1 cellular context compared by ENCODE assay signal in genomic region chr20:3408251-3408637, GRCh38.
TF ChIP-seq lines count a peak whose summit lies in the region.

No MANE protein-coding gene starts in this region.

TF ChIP-seq in HepG2, 621 proteins besides CTCF, POLR2A, EP300 and RAD21 (continued from another document and continues in another):
- no peak for TF ChIP-seq NONO (IDR thresholded peaks at IDR 0.05)
- no peak for TF ChIP-seq NONO (CRISPR knock-in tag; conservative IDR thresholded peaks at IDR 0.05)
- TF ChIP-seq, protein P1, sequence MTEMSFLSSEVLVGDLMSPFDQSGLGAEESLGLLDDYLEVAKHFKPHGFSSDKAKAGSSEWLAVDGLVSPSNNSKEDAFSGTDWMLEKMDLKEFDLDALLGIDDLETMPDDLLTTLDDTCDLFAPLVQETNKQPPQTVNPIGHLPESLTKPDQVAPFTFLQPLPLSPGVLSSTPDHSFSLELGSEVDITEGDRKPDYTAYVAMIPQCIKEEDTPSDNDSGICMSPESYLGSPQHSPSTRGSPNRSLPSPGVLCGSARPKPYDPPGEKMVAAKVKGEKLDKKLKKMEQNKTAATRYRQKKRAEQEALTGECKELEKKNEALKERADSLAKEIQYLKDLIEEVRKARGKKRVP (CRISPR knock-in tag; IDR thresholded peaks at IDR 0.05): no peak
- TF ChIP-seq ZNF234 (CRISPR knock-in tag; conservative IDR thresholded peaks at IDR 0.05): no peak
- no peak for TF ChIP-seq ZNF274 (CRISPR knock-in tag; IDR thresholded peaks at IDR 0.05)
- TF ChIP-seq PHF21A (CRISPR knock-in tag; IDR thresholded peaks at IDR 0.05): no peak
- no peak; the same call in 1 of the 2 replicates for TF ChIP-seq ZNF331 (CRISPR knock-in tag; IDR thresholded peaks at IDR 0.05)
- 0 out of 2 replicates have a peak, but pooled peaks have one; percentile 31 for TF ChIP-seq THAP11 (CRISPR knock-in tag; IDR thresholded peaks at IDR 0.05)
- no peak for TF ChIP-seq ZBTB33 (CRISPR knock-in tag; IDR thresholded peaks at IDR 0.05)
- TF ChIP-seq ZNF614 (CRISPR knock-in tag; IDR thresholded peaks at IDR 0.05; ENCODE audit: borderline replicate concordance): no peak
- TF ChIP-seq DNMT1 (CRISPR knock-in tag; IDR thresholded peaks at IDR 0.05): no peak
- peak; percentile 60; the same call in 1 of the 2 replicates for TF ChIP-seq DMAP1 (CRISPR knock-in tag; IDR thresholded peaks at IDR 0.05)
- no peak for TF ChIP-seq PREB (CRISPR knock-in tag; IDR thresholded peaks at IDR 0.05)
- TF ChIP-seq, protein P2, sequence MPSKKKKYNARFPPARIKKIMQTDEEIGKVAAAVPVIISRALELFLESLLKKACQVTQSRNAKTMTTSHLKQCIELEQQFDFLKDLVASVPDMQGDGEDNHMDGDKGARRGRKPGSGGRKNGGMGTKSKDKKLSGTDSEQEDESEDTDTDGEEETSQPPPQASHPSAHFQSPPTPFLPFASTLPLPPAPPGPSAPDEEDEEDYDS (CRISPR knock-in tag; IDR thresholded peaks at IDR 0.05): no peak
- TF ChIP-seq ZNF720 (CRISPR knock-in tag; IDR thresholded peaks at IDR 0.05): 0 out of 2 replicates have a peak, but pooled peaks have one; percentile 78
- TF ChIP-seq ZNF773 (CRISPR knock-in tag; IDR thresholded peaks at IDR 0.05; ENCODE audit: borderline replicate concordance): no peak
- TF ChIP-seq NFIB (CRISPR knock-in tag; IDR thresholded peaks at IDR 0.05; ENCODE audit: borderline replicate concordance): 0 out of 2 replicates have a peak, but pooled peaks have one; percentile 21
- no peak for TF ChIP-seq ZNF563 (CRISPR knock-in tag; IDR thresholded peaks at IDR 0.05)
- no peak for TF ChIP-seq ARNT (IDR thresholded peaks at IDR 0.05)
- no peak for TF ChIP-seq SATB2 (CRISPR knock-in tag; IDR thresholded peaks at IDR 0.05)
- no peak for TF ChIP-seq ZNF382 (CRISPR knock-in tag; IDR thresholded peaks at IDR 0.05; ENCODE audit: borderline replicate concordance)
- TF ChIP-seq ZBTB8A (CRISPR knock-in tag; IDR thresholded peaks at IDR 0.05; ENCODE audit: borderline replicate concordance, low read depth): no peak
- no peak for TF ChIP-seq ZSCAN9 (CRISPR knock-in tag; IDR thresholded peaks at IDR 0.05; ENCODE audit: borderline replicate concordance)
- TF ChIP-seq MIXL1 (CRISPR knock-in tag; IDR thresholded peaks at IDR 0.05): peak; percentile 38; the same call in 1 of the 2 replicates
- TF ChIP-seq, protein P3, sequence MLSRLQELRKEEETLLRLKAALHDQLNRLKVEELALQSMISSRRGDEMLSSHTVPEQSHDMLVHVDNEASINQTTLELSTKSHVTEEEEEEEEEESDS (CRISPR knock-in tag; IDR thresholded peaks at IDR 0.05; ENCODE audit: borderline replicate concordance): peak; percentile 28; the same call in 1 of the 2 replicates
- TF ChIP-seq ZNF766 (CRISPR knock-in tag; IDR thresholded peaks at IDR 0.05; ENCODE audit: borderline replicate concordance): no peak
- no peak for TF ChIP-seq MXD3 (CRISPR knock-in tag; IDR thresholded peaks at IDR 0.05)
- TF ChIP-seq ATRX (CRISPR knock-in tag; IDR thresholded peaks at IDR 0.05; ENCODE audit: borderline replicate concordance): no peak
- TF ChIP-seq, protein P4, sequence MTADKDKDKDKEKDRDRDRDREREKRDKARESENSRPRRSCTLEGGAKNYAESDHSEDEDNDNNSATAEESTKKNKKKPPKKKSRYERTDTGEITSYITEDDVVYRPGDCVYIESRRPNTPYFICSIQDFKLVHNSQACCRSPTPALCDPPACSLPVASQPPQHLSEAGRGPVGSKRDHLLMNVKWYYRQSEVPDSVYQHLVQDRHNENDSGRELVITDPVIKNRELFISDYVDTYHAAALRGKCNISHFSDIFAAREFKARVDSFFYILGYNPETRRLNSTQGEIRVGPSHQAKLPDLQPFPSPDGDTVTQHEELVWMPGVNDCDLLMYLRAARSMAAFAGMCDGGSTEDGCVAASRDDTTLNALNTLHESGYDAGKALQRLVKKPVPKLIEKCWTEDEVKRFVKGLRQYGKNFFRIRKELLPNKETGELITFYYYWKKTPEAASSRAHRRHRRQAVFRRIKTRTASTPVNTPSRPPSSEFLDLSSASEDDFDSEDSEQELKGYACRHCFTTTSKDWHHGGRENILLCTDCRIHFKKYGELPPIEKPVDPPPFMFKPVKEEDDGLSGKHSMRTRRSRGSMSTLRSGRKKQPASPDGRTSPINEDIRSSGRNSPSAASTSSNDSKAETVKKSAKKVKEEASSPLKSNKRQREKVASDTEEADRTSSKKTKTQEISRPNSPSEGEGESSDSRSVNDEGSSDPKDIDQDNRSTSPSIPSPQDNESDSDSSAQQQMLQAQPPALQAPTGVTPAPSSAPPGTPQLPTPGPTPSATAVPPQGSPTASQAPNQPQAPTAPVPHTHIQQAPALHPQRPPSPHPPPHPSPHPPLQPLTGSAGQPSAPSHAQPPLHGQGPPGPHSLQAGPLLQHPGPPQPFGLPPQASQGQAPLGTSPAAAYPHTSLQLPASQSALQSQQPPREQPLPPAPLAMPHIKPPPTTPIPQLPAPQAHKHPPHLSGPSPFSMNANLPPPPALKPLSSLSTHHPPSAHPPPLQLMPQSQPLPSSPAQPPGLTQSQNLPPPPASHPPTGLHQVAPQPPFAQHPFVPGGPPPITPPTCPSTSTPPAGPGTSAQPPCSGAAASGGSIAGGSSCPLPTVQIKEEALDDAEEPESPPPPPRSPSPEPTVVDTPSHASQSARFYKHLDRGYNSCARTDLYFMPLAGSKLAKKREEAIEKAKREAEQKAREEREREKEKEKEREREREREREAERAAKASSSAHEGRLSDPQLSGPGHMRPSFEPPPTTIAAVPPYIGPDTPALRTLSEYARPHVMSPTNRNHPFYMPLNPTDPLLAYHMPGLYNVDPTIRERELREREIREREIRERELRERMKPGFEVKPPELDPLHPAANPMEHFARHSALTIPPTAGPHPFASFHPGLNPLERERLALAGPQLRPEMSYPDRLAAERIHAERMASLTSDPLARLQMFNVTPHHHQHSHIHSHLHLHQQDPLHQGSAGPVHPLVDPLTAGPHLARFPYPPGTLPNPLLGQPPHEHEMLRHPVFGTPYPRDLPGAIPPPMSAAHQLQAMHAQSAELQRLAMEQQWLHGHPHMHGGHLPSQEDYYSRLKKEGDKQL (CRISPR knock-in tag; IDR thresholded peaks at IDR 0.05; ENCODE audit: low read depth): no peak
- TF ChIP-seq ZNF451 (CRISPR knock-in tag; IDR thresholded peaks at IDR 0.05): no peak
- TF ChIP-seq SRSF9 (IDR thresholded peaks at IDR 0.05; ENCODE audit: borderline replicate concordance, insufficient read depth, low read depth, low read length, poor library complexity, severe bottlenecking): no peak
- no peak for TF ChIP-seq ZNF598 (CRISPR knock-in tag; IDR thresholded peaks at IDR 0.05; ENCODE audit: borderline replicate concordance)
- TF ChIP-seq STAG1 (CRISPR knock-in tag; IDR thresholded peaks at IDR 0.05): no peak
- no peak for TF ChIP-seq PITX1 (CRISPR knock-in tag; IDR thresholded peaks at IDR 0.05)
- TF ChIP-seq ZNF430 (CRISPR knock-in tag; IDR thresholded peaks at IDR 0.05): peak; percentile 89
- TF ChIP-seq SMARCE1 (IDR thresholded peaks at IDR 0.05; ENCODE audit: borderline replicate concordance): no peak
- TF ChIP-seq, protein P5, sequence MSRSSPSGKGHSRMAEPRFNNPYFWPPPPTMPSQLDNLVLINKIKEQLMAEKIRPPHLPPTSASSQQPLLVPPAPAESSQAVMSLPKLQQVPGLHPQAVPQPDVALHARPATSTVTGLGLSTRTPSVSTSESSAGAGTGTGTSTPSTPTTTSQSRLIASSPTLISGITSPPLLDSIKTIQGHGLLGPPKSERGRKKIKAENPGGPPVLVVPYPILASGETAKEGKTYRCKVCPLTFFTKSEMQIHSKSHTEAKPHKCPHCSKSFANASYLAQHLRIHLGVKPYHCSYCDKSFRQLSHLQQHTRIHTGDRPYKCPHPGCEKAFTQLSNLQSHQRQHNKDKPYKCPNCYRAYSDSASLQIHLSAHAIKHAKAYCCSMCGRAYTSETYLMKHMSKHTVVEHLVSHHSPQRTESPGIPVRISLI (CRISPR knock-in tag; IDR thresholded peaks at IDR 0.05; ENCODE audit: borderline replicate concordance): no peak
- no peak for TF ChIP-seq ZMYM3 (CRISPR knock-in tag; IDR thresholded peaks at IDR 0.05)
- TF ChIP-seq ZSCAN29 (CRISPR knock-in tag; conservative IDR thresholded peaks at IDR 0.05): no peak
- TF ChIP-seq ZBTB43 (CRISPR knock-in tag; conservative IDR thresholded peaks at IDR 0.05): no peak
- TF ChIP-seq ZNF232 (CRISPR knock-in tag; IDR thresholded peaks at IDR 0.05; ENCODE audit: borderline replicate concordance): no peak
- no peak for TF ChIP-seq ZNF264 (CRISPR knock-in tag; IDR thresholded peaks at IDR 0.05)
- TF ChIP-seq U2AF2 (IDR thresholded peaks at IDR 0.05; ENCODE audit: low read depth, low read length): no peak
- TF ChIP-seq ARNT2 (CRISPR knock-in tag; IDR thresholded peaks at IDR 0.05; ENCODE audit: low read depth): peak; percentile 20; the same call in 1 of the 2 replicates
- TF ChIP-seq, protein P6, sequence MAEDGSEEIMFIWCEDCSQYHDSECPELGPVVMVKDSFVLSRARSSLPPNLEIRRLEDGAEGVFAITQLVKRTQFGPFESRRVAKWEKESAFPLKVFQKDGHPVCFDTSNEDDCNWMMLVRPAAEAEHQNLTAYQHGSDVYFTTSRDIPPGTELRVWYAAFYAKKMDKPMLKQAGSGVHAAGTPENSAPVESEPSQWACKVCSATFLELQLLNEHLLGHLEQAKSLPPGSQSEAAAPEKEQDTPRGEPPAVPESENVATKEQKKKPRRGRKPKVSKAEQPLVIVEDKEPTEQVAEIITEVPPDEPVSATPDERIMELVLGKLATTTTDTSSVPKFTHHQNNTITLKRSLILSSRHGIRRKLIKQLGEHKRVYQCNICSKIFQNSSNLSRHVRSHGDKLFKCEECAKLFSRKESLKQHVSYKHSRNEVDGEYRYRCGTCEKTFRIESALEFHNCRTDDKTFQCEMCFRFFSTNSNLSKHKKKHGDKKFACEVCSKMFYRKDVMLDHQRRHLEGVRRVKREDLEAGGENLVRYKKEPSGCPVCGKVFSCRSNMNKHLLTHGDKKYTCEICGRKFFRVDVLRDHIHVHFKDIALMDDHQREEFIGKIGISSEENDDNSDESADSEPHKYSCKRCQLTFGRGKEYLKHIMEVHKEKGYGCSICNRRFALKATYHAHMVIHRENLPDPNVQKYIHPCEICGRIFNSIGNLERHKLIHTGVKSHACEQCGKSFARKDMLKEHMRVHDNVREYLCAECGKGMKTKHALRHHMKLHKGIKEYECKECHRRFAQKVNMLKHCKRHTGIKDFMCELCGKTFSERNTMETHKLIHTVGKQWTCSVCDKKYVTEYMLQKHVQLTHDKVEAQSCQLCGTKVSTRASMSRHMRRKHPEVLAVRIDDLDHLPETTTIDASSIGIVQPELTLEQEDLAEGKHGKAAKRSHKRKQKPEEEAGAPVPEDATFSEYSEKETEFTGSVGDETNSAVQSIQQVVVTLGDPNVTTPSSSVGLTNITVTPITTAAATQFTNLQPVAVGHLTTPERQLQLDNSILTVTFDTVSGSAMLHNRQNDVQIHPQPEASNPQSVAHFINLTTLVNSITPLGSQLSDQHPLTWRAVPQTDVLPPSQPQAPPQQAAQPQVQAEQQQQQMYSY (CRISPR knock-in tag; IDR thresholded peaks at IDR 0.05): no peak
- TF ChIP-seq IRF2 (CRISPR knock-in tag; IDR thresholded peaks at IDR 0.05): no peak
- TF ChIP-seq, protein P7, sequence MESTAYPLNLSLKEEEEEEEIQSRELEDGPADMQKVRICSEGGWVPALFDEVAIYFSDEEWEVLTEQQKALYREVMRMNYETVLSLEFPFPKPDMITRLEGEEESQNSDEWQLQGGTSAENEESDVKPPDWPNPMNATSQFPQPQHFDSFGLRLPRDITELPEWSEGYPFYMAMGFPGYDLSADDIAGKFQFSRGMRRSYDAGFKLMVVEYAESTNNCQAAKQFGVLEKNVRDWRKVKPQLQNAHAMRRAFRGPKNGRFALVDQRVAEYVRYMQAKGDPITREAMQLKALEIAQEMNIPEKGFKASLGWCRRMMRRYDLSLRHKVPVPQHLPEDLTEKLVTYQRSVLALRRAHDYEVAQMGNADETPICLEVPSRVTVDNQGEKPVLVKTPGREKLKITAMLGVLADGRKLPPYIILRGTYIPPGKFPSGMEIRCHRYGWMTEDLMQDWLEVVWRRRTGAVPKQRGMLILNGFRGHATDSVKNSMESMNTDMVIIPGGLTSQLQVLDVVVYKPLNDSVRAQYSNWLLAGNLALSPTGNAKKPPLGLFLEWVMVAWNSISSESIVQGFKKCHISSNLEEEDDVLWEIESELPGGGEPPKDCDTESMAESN (CRISPR knock-in tag; conservative IDR thresholded peaks at IDR 0.05): no peak; the same call in 1 of the 2 replicates
- no peak for TF ChIP-seq XRCC5 (optimal IDR thresholded peaks at IDR 0.05; ENCODE audit: low read length)
- TF ChIP-seq ZNF256 (CRISPR knock-in tag; conservative IDR thresholded peaks at IDR 0.05): 0 out of 2 replicates have a peak, but pooled peaks have one; percentile 0
- TF ChIP-seq MTA3 (CRISPR knock-in tag; IDR thresholded peaks at IDR 0.05): no peak
- no peak for TF ChIP-seq ZKSCAN5 (CRISPR knock-in tag; IDR thresholded peaks at IDR 0.05)
